In genomic region chr11:61704838-61705237, GRCh38 we compare ENCODE assay signal across 1 cellular context.
TF ChIP-seq lines count a peak whose summit lies in the region.

No MANE protein-coding gene starts in this region.

TF ChIP-seq in GM23338, 12 proteins besides CTCF, POLR2A, EP300 and RAD21 (continued from another document):
- TF ChIP-seq, protein P1, sequence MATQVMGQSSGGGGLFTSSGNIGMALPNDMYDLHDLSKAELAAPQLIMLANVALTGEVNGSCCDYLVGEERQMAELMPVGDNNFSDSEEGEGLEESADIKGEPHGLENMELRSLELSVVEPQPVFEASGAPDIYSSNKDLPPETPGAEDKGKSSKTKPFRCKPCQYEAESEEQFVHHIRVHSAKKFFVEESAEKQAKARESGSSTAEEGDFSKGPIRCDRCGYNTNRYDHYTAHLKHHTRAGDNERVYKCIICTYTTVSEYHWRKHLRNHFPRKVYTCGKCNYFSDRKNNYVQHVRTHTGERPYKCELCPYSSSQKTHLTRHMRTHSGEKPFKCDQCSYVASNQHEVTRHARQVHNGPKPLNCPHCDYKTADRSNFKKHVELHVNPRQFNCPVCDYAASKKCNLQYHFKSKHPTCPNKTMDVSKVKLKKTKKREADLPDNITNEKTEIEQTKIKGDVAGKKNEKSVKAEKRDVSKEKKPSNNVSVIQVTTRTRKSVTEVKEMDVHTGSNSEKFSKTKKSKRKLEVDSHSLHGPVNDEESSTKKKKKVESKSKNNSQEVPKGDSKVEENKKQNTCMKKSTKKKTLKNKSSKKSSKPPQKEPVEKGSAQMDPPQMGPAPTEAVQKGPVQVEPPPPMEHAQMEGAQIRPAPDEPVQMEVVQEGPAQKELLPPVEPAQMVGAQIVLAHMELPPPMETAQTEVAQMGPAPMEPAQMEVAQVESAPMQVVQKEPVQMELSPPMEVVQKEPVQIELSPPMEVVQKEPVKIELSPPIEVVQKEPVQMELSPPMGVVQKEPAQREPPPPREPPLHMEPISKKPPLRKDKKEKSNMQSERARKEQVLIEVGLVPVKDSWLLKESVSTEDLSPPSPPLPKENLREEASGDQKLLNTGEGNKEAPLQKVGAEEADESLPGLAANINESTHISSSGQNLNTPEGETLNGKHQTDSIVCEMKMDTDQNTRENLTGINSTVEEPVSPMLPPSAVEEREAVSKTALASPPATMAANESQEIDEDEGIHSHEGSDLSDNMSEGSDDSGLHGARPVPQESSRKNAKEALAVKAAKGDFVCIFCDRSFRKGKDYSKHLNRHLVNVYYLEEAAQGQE (IDR thresholded peaks at IDR 0.05; ENCODE audit: unreplicated experiment), result no peak
- TF ChIP-seq ZNF331 (CRISPR knock-in tag; IDR thresholded peaks at IDR 0.05; ENCODE audit: low read depth) (no peak), CREB1 (CRISPR knock-in tag; IDR thresholded peaks at IDR 0.05; ENCODE audit: low read depth) (no peak)
